In the genomic region with DNA sequence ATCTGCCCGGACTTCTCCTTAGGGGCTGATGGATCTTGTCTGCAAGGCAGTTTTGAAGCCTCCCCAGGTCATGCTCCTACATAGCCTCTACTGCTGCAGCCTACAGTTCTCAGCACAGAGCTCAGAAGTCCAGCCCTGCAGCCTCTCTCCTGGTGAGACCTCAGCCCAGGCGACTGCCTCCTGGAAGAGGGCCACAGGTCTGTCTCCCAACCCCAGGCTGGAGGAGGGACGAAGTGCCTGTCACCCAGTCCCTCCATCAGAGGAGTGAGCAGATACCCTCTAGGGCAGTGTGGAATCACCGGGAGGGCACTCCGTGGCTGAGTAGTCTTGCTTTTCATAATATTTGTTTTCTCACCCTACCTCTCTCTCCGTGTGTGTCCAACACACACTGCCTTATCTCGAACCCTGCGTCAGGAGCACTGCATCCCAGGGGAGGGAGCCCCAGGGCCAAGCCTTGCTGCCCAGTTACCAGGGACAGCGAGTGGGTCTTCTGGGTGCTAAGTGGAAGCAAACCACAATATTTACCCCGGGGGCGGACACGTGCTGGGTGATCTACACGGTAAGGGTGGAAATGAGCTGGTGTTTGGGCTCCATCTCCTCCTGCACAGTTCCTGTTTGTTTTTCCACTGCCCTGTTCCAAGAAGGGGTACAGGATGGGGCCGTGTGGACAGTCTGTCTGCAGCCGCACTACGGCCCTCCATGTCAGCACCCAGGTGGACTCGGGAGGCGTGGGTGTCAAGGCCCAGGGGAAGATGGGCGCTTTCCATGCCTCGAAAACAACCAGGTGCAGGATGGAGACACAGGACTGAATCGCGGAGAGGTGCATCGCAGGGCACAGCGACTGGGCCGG, we compare ENCODE assay signal across 16 cellular contexts.
DNase-seq lines count a peak whose midpoint lies in the region; ATAC-seq and TF ChIP-seq lines count a peak whose summit lies in the region.
"Had no signal": no experiment of that assay in that cellular context is flagged by ENCODE, and none has a peak within 500 bp of the region (broad histone marks: within the 10 kb centered on the region; RNA-seq: fewer than 3 reads in every experiment).

No MANE protein-coding gene starts in this region.

- no peak overlapping the region for H3K4me3 Mint-ChIP-seq in activated CD8-positive, alpha-beta memory T cell treated with anti-CD3 and anti-CD28 coated beads, Interleukin-2, amount 10 ng/mL, durations not matched to agents 7 days and 5 days
- H3K4me3 Mint-ChIP-seq: activated B cell treated with CpG ODN at 0.5 μM for 24 hours had no signal

- H3K9me3 ChIP-seq in HEK293 (ENCODE audit: control insufficient read depth, insufficient read depth, low read depth, low read length) (no peaks in the 10 kb centered on the region), ascending aorta (no peaks in the 10 kb centered on the region), iPS-20b (ENCODE audit: insufficient read depth, low read depth, low read length) (no peaks in the 10 kb centered on the region; the same call in 1 of the 2 replicates)
- H3K9me3 ChIP-seq: colonic mucosa, HAP-1, right lobe of liver had no signal

- intact Hi-C loops in ascending aorta (cut with DNase I), result no loop called here

- DNase-seq in ascending aorta (ENCODE audit: low spot score in 2 of 2), result no peak
- DNase-seq in retinal pigment epithelial cell (ENCODE audit: low read depth), result no peak
- DNase-seq in NCI-H2171 (lab: John Stamatoyannopoulos, UW), result no peak
- DNase-seq in hippocampal formation (lab: John Stamatoyannopoulos, UW), result no peak
- DNase-seq in activated CD8-positive, alpha-beta memory T cell treated with anti-CD3 and anti-CD28 coated beads, Interleukin-2, amount 10 ng/mL, durations not matched to agents 7 days and 5 days, result no peak
- no peak for DNase-seq in activated T-cell treated with anti-CD3 and anti-CD28 coated beads, Interleukin-2, amount 50 U/mL, for 1 hour
- DNase-seq: activated B cell treated with CpG ODN at 0.5 μM for 24 hours; colonic mucosa; GF-D8; NCI-H2107; right lobe of liver; stimulated activated naive CD8-positive, alpha-beta T cell treated with anti-CD3 and anti-CD28 coated beads, Interleukin-15, Interleukin-2, amounts not matched to agents 100 U/mL and 50 U/mL, for 24 hours had no signal

- H3K4me3 ChIP-seq in HEK293 (ENCODE audit: low read depth, low read length) (peak overlapping the region; percentile 21), ascending aorta (peak overlapping the region; percentile 33 to 45), iPS-20b (ENCODE audit: low read length) (peak overlapping the region; percentile 54; the same call in 1 of the 2 replicates), retinal pigment epithelial cell (ENCODE audit: low read length) (peak overlapping the region; percentile 39)
- H3K4me3 ChIP-seq: colonic mucosa, HAP-1 had no signal

- no peak overlapping the region for H3K9ac ChIP-seq in iPS-20b (ENCODE audit: low read depth, low read length)

- peaks cover 56% of the 10 kb centered on the region for H3K27me3 Mint-ChIP-seq in activated CD8-positive, alpha-beta memory T cell treated with anti-CD3 and anti-CD28 coated beads, Interleukin-2, amount 10 ng/mL, durations not matched to agents 7 days and 5 days

- CTCF ChIA-PET in HEK293 (lab: Yijun Ruan, JAX), result interaction anchor here (0.7 to 0.9 kb wide), 2 partner anchors 10 to 20 kb away, joined by 3 read pairs; no protein-coding TSS in a partner anchor
- CTCF ChIA-PET in activated CD8-positive, alpha-beta memory T cell treated with anti-CD3 and anti-CD28 coated beads, Interleukin-2, amount 10 ng/mL, durations not matched to agents 7 days and 5 days (lab: Charles Lee), result interaction anchor here (0.9 kb wide), 1 partner anchor 26 kb away, joined by 3 read pairs; no protein-coding TSS in a partner anchor

- no peaks in the 10 kb centered on the region for H3K4me1 Mint-ChIP-seq in activated CD8-positive, alpha-beta memory T cell treated with anti-CD3 and anti-CD28 coated beads, Interleukin-2, amount 10 ng/mL, durations not matched to agents 7 days and 5 days

- TF ChIP-seq CTCF in HEK293 (tag by site-specific recombination; IDR thresholded peaks at IDR 0.05), result no peak
- TF ChIP-seq CTCF in ascending aorta (IDR thresholded peaks at IDR 0.05), result no peak
- no peak for TF ChIP-seq CTCF in retinal pigment epithelial cell (conservative IDR thresholded peaks at IDR 0.05; ENCODE audit: low read depth, low read length)

- H3K27ac ChIP-seq in HEK293 (ENCODE audit: extremely low read depth, low read depth, low read length) (no peak overlapping the region), ascending aorta (no peak overlapping the region), iPS-20b (ENCODE audit: low read length) (no peak overlapping the region)
- H3K27ac ChIP-seq: C4-2B, colonic mucosa, right lobe of liver had no signal

- no peaks in the 10 kb centered on the region for H3K36me3 Mint-ChIP-seq in activated CD8-positive, alpha-beta memory T cell treated with anti-CD3 and anti-CD28 coated beads, Interleukin-2, amount 10 ng/mL, durations not matched to agents 7 days and 5 days

- POLR2A ChIA-PET in HEK293 (lab: Yijun Ruan, JAX), result interaction anchor here (0.6 to 0.7 kb wide), 2 partner anchors 34 to 102 kb away, joined by 3 to 4 read pairs; no protein-coding TSS in a partner anchor

- H3K9me3 Mint-ChIP-seq in activated CD8-positive, alpha-beta memory T cell treated with anti-CD3 and anti-CD28 coated beads, Interleukin-2, amount 10 ng/mL, durations not matched to agents 7 days and 5 days (ENCODE audit: low read depth), result no peaks in the 10 kb centered on the region
- H3K9me3 Mint-ChIP-seq: activated B cell treated with CpG ODN at 0.5 μM for 24 hours had no signal

- no peaks in the 10 kb centered on the region for H3K27me3 ChIP-seq in ascending aorta
- H3K27me3 ChIP-seq in iPS-20b (ENCODE audit: insufficient read depth, low read length), result peaks cover 72% of the 10 kb centered on the region
- H3K27me3 ChIP-seq: colonic mucosa, right lobe of liver had no signal

- H3K36me3 ChIP-seq in HEK293 (ENCODE audit: control insufficient read depth in 2 of 2, insufficient read depth in 1 of 2, low read length in 2 of 2), result no peaks in the 10 kb centered on the region
- no peaks in the 10 kb centered on the region for H3K36me3 ChIP-seq in ascending aorta
- H3K36me3 ChIP-seq in iPS-20b (ENCODE audit: insufficient read depth, low read depth, low read length), result no peaks in the 10 kb centered on the region
- H3K36me3 ChIP-seq: colonic mucosa, HAP-1, right lobe of liver had no signal

- ATAC-seq in activated CD8-positive, alpha-beta memory T cell treated with anti-CD3 and anti-CD28 coated beads, Interleukin-2, amount 10 ng/mL, durations not matched to agents 7 days and 5 days, result no peak
- ATAC-seq: stimulated activated naive CD8-positive, alpha-beta T cell treated with anti-CD3 and anti-CD28 coated beads, Interleukin-15, Interleukin-2, amounts not matched to agents 100 U/mL and 50 U/mL, for 24 hours had no signal

- H3K4me1 ChIP-seq in HEK293 (ENCODE audit: control insufficient read depth, insufficient read depth, low read length) (no peaks in the 10 kb centered on the region), ascending aorta (no peaks in the 10 kb centered on the region), iPS-20b (ENCODE audit: insufficient read depth, low read length) (no peaks in the 10 kb centered on the region)
- H3K4me1 ChIP-seq: colonic mucosa, HAP-1 had no signal

- H3K27ac Mint-ChIP-seq in activated CD8-positive, alpha-beta memory T cell treated with anti-CD3 and anti-CD28 coated beads, Interleukin-2, amount 10 ng/mL, durations not matched to agents 7 days and 5 days, result no peak overlapping the region
- H3K27ac Mint-ChIP-seq: activated B cell treated with CpG ODN at 0.5 μM for 24 hours had no signal

TF ChIP-seq in HEK293, 187 proteins besides CTCF, POLR2A, EP300 and RAD21:
- TF ChIP-seq ZNF10 (tag by site-specific recombination; IDR thresholded peaks at IDR 0.05) (no peak), ZIC2 (tag by site-specific recombination; IDR thresholded peaks at IDR 0.05) (peak; percentile 29; the same call in 1 of the 2 replicates)
